Comparison of ENCODE assay signal across 26 cellular contexts in genomic region chr4:24974252-24974580, GRCh38. TPM values are rescaled to one million over a fixed set of nuclear protein-coding genes. Genes with fewer than 3 reads are reported as not detected.
DNase-seq lines count a peak whose midpoint lies in the region; ATAC-seq, FAIRE-seq and TF ChIP-seq lines count a peak whose summit lies in the region.
"Had no signal": no experiment of that assay in that cellular context is flagged by ENCODE, and none has a peak within 500 bp of the region (broad histone marks: within the 10 kb centered on the region; RNA-seq: fewer than 3 reads in every experiment).

No MANE protein-coding gene starts in this region.

- peaks cover 14% of the 10 kb centered on the region for H3K27me3 ChIP-seq in OCI-LY3 (ENCODE audit: low read depth, low read length)
- peaks cover 0 to 25% of the 10 kb centered on the region in 2 experiments for H3K27me3 ChIP-seq in mesenchymal stem cell (ENCODE audit: control insufficient read depth in 1 of 2, insufficient read depth in 1 of 2, low read length in 2 of 2)
- no peaks in the 10 kb centered on the region for H3K27me3 ChIP-seq in upper lobe of right lung
- H3K27me3 ChIP-seq: MG63, pancreas had no signal

- peak overlapping the region; percentile 15 for H2BK5ac ChIP-seq in mesenchymal stem cell (ENCODE audit: low read depth, low read length, poor library complexity, severe bottlenecking)

- H2AFZ ChIP-seq in OCI-LY3 (ENCODE audit: low read depth, low read length) = no peak overlapping the region
- H2AFZ ChIP-seq in mesenchymal stem cell (ENCODE audit: low read depth, low read length) = no peak overlapping the region

- H3K27me3 Mint-ChIP-seq in stimulated activated naive CD8-positive, alpha-beta T cell treated with anti-CD3 and anti-CD28 coated beads, Interleukin-15, amount 100 ng/mL, for 72 hours = peaks cover 62% of the 10 kb centered on the region

- no peak overlapping the region for H3K14ac ChIP-seq in mesenchymal stem cell (ENCODE audit: low read length in 2 of 2)

- no peak overlapping the region for H2BK15ac ChIP-seq in mesenchymal stem cell (ENCODE audit: low read depth, poor library complexity, severe bottlenecking)

- H3K4me3 ChIP-seq in OCI-LY3 (ENCODE audit: low read length) (no peak overlapping the region), mesenchymal stem cell (ENCODE audit: insufficient read depth in 1 of 2, low read depth in 1 of 2, low read length in 2 of 2) (no peak overlapping the region), upper lobe of right lung (no peak overlapping the region)
- H3K4me3 ChIP-seq: MG63, pancreas, SK-N-MC, skin epidermis had no signal

- WGBS in mesenchymal stem cell = 81% methylated on average over 6 of the region's 6 CpGs

- no peak overlapping the region for H2BK12ac ChIP-seq in mesenchymal stem cell (ENCODE audit: low read length in 2 of 2)

- H4K91ac ChIP-seq in mesenchymal stem cell (ENCODE audit: low read length) = no peak overlapping the region

- H3K9me3 Mint-ChIP-seq in stimulated activated naive CD8-positive, alpha-beta T cell treated with anti-CD3 and anti-CD28 coated beads, Interleukin-15, amount 100 ng/mL, for 72 hours = no peaks in the 10 kb centered on the region
- H3K9me3 Mint-ChIP-seq: activated CD4-positive, alpha-beta memory T cell treated with anti-CD3 and anti-CD28 coated beads for 36 hours; IgD-negative memory B cell had no signal

- H3K27ac Mint-ChIP-seq in stimulated activated naive CD8-positive, alpha-beta T cell treated with anti-CD3 and anti-CD28 coated beads, Interleukin-15, amount 100 ng/mL, for 72 hours = no peak overlapping the region
- H3K27ac Mint-ChIP-seq: activated CD4-positive, alpha-beta memory T cell treated with anti-CD3 and anti-CD28 coated beads for 36 hours; IgD-negative memory B cell; T-helper 2 cell treated with Interferon-gamma antibody and Interleukin-4, amounts not matched to agents 5 μg/mL and 100 μg/mL, for 36 hours; WTC11 had no signal

- H3K9me3 ChIP-seq in OCI-LY3 (ENCODE audit: insufficient read depth, low read length) (no peaks in the 10 kb centered on the region), mesenchymal stem cell (ENCODE audit: control insufficient read depth, low read length) (no peaks in the 10 kb centered on the region), upper lobe of right lung (no peaks in the 10 kb centered on the region)
- H3K9me3 ChIP-seq: MG63, pancreas had no signal

- no peak for FAIRE-seq in frontal cortex (lab: Jason Lieb, UNC)
- FAIRE-seq: A204.1, bronchial epithelial cell, G401.6, keratinocyte, pancreas had no signal

- intact Hi-C loops in upper lobe of right lung (cut with DNase I) = no loop called here

- peak overlapping the region; percentile 47 for H2AK5ac ChIP-seq in mesenchymal stem cell (ENCODE audit: low read length, severe bottlenecking)

- H3K79me2 ChIP-seq in OCI-LY3 (ENCODE audit: low read length) = no peaks in the 10 kb centered on the region

- peaks cover 6% of the 10 kb centered on the region for H3K4me1 Mint-ChIP-seq in stimulated activated naive CD8-positive, alpha-beta T cell treated with anti-CD3 and anti-CD28 coated beads, Interleukin-15, amount 100 ng/mL, for 72 hours

- ATAC-seq in upper lobe of right lung = peak; percentile 14
- no peak for ATAC-seq in stimulated activated naive CD8-positive, alpha-beta T cell treated with anti-CD3 and anti-CD28 coated beads, Interleukin-15, amount 100 ng/mL, for 72 hours

- H3K4me3 Mint-ChIP-seq in stimulated activated naive CD8-positive, alpha-beta T cell treated with anti-CD3 and anti-CD28 coated beads, Interleukin-15, amount 100 ng/mL, for 72 hours = no peak overlapping the region
- H3K4me3 Mint-ChIP-seq: activated CD4-positive, alpha-beta memory T cell treated with anti-CD3 and anti-CD28 coated beads for 36 hours; IgD-negative memory B cell; T-helper 2 cell treated with Interferon-gamma antibody and Interleukin-4, amounts not matched to agents 5 μg/mL and 100 μg/mL, for 36 hours; WTC11 had no signal

- H3K18ac ChIP-seq in mesenchymal stem cell (ENCODE audit: low read depth in 1 of 2, low read length in 2 of 2) = no peak overlapping the region

- H3K23ac ChIP-seq in mesenchymal stem cell (ENCODE audit: low read length in 2 of 2) = no peak overlapping the region

- H3K9ac ChIP-seq in OCI-LY3 (ENCODE audit: low read length) = no peak overlapping the region
- H3K9ac ChIP-seq in mesenchymal stem cell (ENCODE audit: low read length) = no peak overlapping the region

- peak overlapping the region; percentile 44 for H3K4me2 ChIP-seq in OCI-LY3 (ENCODE audit: low read length)
- peak overlapping the region; percentile 0 for H3K4me2 ChIP-seq in mesenchymal stem cell (ENCODE audit: low read length, poor library complexity, severe bottlenecking)

- no peak overlapping the region for H2BK120ac ChIP-seq in mesenchymal stem cell (ENCODE audit: low read depth, low read length)

- H3K36me3 ChIP-seq in OCI-LY3 (replicated peaks; ENCODE audit: low read depth, low read length) (no peaks in the 10 kb centered on the region), mesenchymal stem cell (ENCODE audit: control insufficient read depth in 1 of 2, insufficient read depth in 2 of 2, low read depth in 1 of 2, low read length in 2 of 2) (no peaks in the 10 kb centered on the region), upper lobe of right lung (no peaks in the 10 kb centered on the region)
- H3K36me3 ChIP-seq: MG63, pancreas had no signal

- no peaks in the 10 kb centered on the region for H4K20me1 ChIP-seq in OCI-LY3 (ENCODE audit: insufficient read depth, low read length)

- no peaks in the 10 kb centered on the region for H3K79me1 ChIP-seq in mesenchymal stem cell (replicated peaks; ENCODE audit: low read length, poor library complexity, severe bottlenecking)

- H3K27ac ChIP-seq in OCI-LY3 (ENCODE audit: low read length) = no peak overlapping the region
- H3K27ac ChIP-seq in mesenchymal stem cell (ENCODE audit: low read length, poor library complexity, severe bottlenecking) = peak overlapping the region; percentile 56
- H3K27ac ChIP-seq in upper lobe of right lung = peak overlapping the region; percentile 39
- H3K27ac ChIP-seq: SK-N-MC had no signal

- TF ChIP-seq CTCF in OCI-LY3 (IDR thresholded peaks at IDR 0.05; ENCODE audit: low read depth, low read length) = no peak
- TF ChIP-seq CTCF in upper lobe of right lung (IDR thresholded peaks at IDR 0.05) = no peak

- H4K8ac ChIP-seq in mesenchymal stem cell (ENCODE audit: low read length) = no peak overlapping the region

- H3K4me1 ChIP-seq in OCI-LY3 (ENCODE audit: low read length) (no peaks in the 10 kb centered on the region), mesenchymal stem cell (ENCODE audit: control insufficient read depth, insufficient read depth, low read depth, low read length) (peaks cover 10% of the 10 kb centered on the region), upper lobe of right lung (peaks cover 24% of the 10 kb centered on the region)
- H3K4me1 ChIP-seq: pancreas had no signal

- DNase-seq in SKM-1 (lab: John Stamatoyannopoulos, UW; ENCODE audit: unreplicated experiment) (peak; percentile 46), SKM-1 treated with dmso at 0.1 percent for 144 hours (lab: John Stamatoyannopoulos, UW; ENCODE audit: unreplicated experiment) (no peak), mesenchymal stem cell (no peak), upper lobe of right lung (no peak), frontal cortex (ENCODE audit: low spot score in 2 of 2) (no peak)
- DNase-seq in stimulated activated naive CD8-positive, alpha-beta T cell treated with anti-CD3 and anti-CD28 coated beads, Interleukin-15, amount 100 ng/mL, for 72 hours = no peak
- DNase-seq in activated CD4-positive, alpha-beta T cell treated with anti-CD3 and anti-CD28 coated beads for 1 hour = no peak
- DNase-seq: activated CD4-positive, alpha-beta memory T cell treated with anti-CD3 and anti-CD28 coated beads for 36 hours; cortex of kidney; MG63; NCI-H1694 treated with DMSO at 0.1 percent for 48 hours; NCI-H748 treated with DMSO at 0.1 percent for 48 hours; stimulated activated CD4-positive, alpha-beta T cell treated with anti-CD3 and anti-CD28 coated beads, Interleukin-2, amount 100 ng/mL, for 24 hours; stimulated activated naive CD4-positive, alpha-beta T cell treated with Interleukin-2 at 50 U/mL for 16 hours had no signal

- no peak overlapping the region for H3K4ac ChIP-seq in mesenchymal stem cell (ENCODE audit: low read depth in 1 of 2, low read length in 2 of 2)

RNA-seq across cellular contexts. Expression of gene LGI2, which starts 56.5 kb away (rescaled TPM):
- polyA plus RNA-seq in mesenchymal stem cell (2013, experiment 1 of 2) = 0.03 TPM
- 0.04 TPM for polyA plus RNA-seq in mesenchymal stem cell (2013, experiment 2 of 2)
- 0.84 TPM for total RNA-seq in upper lobe of right lung
- 2.0 TPM for total RNA-seq in frontal cortex
- total RNA-seq: activated CD4-positive, alpha-beta memory T cell treated with anti-CD3 and anti-CD28 coated beads for 36 hours; bronchial epithelial cell; fibroblast of villous mesenchyme had no signal
- polyA plus RNA-seq: IgD-negative memory B cell had no signal
